ENCODE assay signal across 8 cellular contexts in the genomic region with DNA sequence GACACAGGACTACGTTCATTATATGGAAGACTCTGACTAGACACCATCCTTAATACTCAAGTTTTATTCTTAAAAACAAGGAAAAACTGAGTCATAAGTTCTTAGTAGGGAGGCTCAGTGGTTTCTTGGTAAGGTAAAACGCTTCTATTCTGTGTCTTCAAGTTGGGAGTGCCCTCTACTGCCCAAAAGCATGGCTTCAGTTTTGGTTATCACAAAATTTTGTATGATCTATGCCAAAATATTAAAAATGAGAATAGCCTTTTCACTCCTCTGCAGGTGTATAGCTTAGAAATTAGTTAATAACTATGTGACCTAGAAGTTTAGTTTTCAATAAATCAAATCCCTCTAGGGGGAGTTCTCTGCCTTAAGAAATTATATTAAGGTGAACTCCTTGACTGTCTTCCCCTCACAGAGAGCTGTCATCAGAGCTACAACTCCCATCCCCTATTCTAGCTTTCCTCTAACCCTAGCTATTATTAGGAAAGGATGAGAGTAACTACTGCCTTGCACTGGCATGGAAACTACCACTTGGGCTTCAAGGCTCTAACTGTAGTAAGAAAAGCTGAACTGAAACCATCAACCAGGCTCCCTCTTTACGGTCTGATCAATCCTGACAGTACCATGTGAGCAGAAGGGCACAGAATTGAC.
DNase-seq lines count a peak whose midpoint lies in the region; ATAC-seq, FAIRE-seq and TF ChIP-seq lines count a peak whose summit lies in the region.

No MANE protein-coding gene starts in this region.

- TF ChIP-seq CTCF in AG04450 (IDR thresholded peaks at IDR 0.05; ENCODE audit: low read depth, low read length), result peak; percentile 40
- TF ChIP-seq CTCF in IMR-90 (conservative IDR thresholded peaks at IDR 0.05; ENCODE audit: low read depth, low read length), result peak; percentile 32; the same call in 1 of the 2 replicates
- peak; percentile 18 for TF ChIP-seq CTCF in bronchial epithelial cell (IDR thresholded peaks at IDR 0.05; ENCODE audit: insufficient read depth, low read length, severe bottlenecking)
- no peak for TF ChIP-seq CTCF in coronary artery (IDR thresholded peaks at IDR 0.05)

- dilution Hi-C loops in IMR-90 (cut with HindIII; ENCODE audit: low sequenced_read_pairs, unreplicated experiment), result no loop called here

- no peak overlapping the region for H3K14ac ChIP-seq in IMR-90 (replicated peaks; ENCODE audit: low read depth, low read length)

- intact Hi-C loops in IMR-90 (cut with micrococcal nuclease), result no loop called here

- ATAC-seq in GM18870 (IDR thresholded peaks at IDR 0.05; ENCODE audit: unreplicated experiment), result peak; percentile 82
- ATAC-seq in IMR-90 (ENCODE audit: low read depth), result no peak; the same call in 1 of the 2 replicates
- peak; percentile 98 to 99 for ATAC-seq in stimulated activated naive B cell treated with anti-CD40 and anti-IgM and Interleukin-4, amounts not matched to agents 10 μg/mL and 1 μg/mL and 100 μg/mL, for 72 hours (replicated peaks)
- ATAC-seq in HG02571 (IDR thresholded peaks at IDR 0.05; ENCODE audit: unreplicated experiment), result no peak

- TF ChIP-seq POLR2A in IMR-90 (IDR thresholded peaks at IDR 0.05; ENCODE audit: low read depth, low read length), result no peak

- H4K20me1 ChIP-seq in IMR-90 (ENCODE audit: insufficient read depth, low read length), result peaks cover 17% of the 10 kb centered on the region; the same call in 1 of the 2 replicates

- H2AK9ac ChIP-seq in IMR-90 (replicated peaks; ENCODE audit: low read depth, low read length, poor library complexity), result no peak overlapping the region

- H2AK5ac ChIP-seq in IMR-90 (ENCODE audit: low read depth, low read length), result no peak overlapping the region

- POLR2A ChIA-PET in AG04450 (lab: Yijun Ruan, JAX) (interaction anchor here (1.0 kb wide), 1 partner anchor 15 kb away, joined by 3 read pairs; no protein-coding TSS in a partner anchor), IMR-90 (lab: Charles Lee; ENCODE audit: unreplicated experiment) (no interaction called here)

- H3K27ac Mint-ChIP-seq in stimulated activated naive B cell treated with anti-CD40 and anti-IgM and Interleukin-4, amounts not matched to agents 10 μg/mL and 1 μg/mL and 100 μg/mL, for 72 hours, result no peak overlapping the region

- H3K4me3 ChIP-seq in AG04450 (ENCODE audit: low read depth, low read length) (no peak overlapping the region), IMR-90 (ENCODE audit: insufficient read depth, low read depth, low read length) (no peak overlapping the region), bronchial epithelial cell (ENCODE audit: low read depth, low read length) (no peak overlapping the region), coronary artery (no peak overlapping the region)

- H3K4me1 ChIP-seq in IMR-90 (ENCODE audit: control insufficient read depth, insufficient read depth, low read length), result peaks cover 14% of the 10 kb centered on the region

- no peak overlapping the region for H3K9ac ChIP-seq in IMR-90 (ENCODE audit: low read depth, low read length)

- H4K91ac ChIP-seq in IMR-90 (ENCODE audit: insufficient read depth, low read depth, low read length), result no peak overlapping the region

- in situ Hi-C loops in IMR-90 (cut with MboI; ENCODE audit: low sequenced_read_pairs), result no loop called here

- H3K4me1 Mint-ChIP-seq in stimulated activated naive B cell treated with anti-CD40 and anti-IgM and Interleukin-4, amounts not matched to agents 10 μg/mL and 1 μg/mL and 100 μg/mL, for 72 hours, result peaks cover 4 to 10% of the 10 kb centered on the region in 2 donors

- CTCF ChIA-PET in AG04450 (lab: Charles Lee) (interaction anchor here (0.6 to 1.9 kb wide), 12 partner anchors 12 to 408 kb away, joined by 3 to 10 read pairs (median 3); no protein-coding TSS in a partner anchor), IMR-90 (lab: Yijun Ruan, JAX) (interaction anchor here (0.6 to 1.3 kb wide), 5 partner anchors 25 to 194 kb away, joined by 3 to 6 read pairs (median 4); no protein-coding TSS in a partner anchor)

- WGBS in IMR-90 (ENCODE audit: extremely low coverage in 2 of 2, insufficient read length in 1 of 2), 2 experiments, result 100% methylated on average over 1 of the region's 3 CpGs; no CpG with 5 or more reads in 1 of the 2 experiments

- no peak overlapping the region for H2AFZ ChIP-seq in IMR-90 (replicated peaks; ENCODE audit: low read length, poor library complexity)

- no peak for FAIRE-seq in bronchial epithelial cell (lab: Jason Lieb, UNC)

- no peak overlapping the region for H2BK20ac ChIP-seq in IMR-90 (ENCODE audit: low read depth, low read length)

- DNase-seq in AG04450 (ENCODE audit: low read depth, low spot score) (no peak), IMR-90 (no peak), bronchial epithelial cell (ENCODE audit: low read depth) (peak; percentile 17), coronary artery (ENCODE audit: low spot score) (no peak), epidermal melanocyte (ENCODE audit: insufficient read length, low spot score) (no peak)
- no peak for DNase-seq in stimulated activated naive B cell treated with anti-CD40 and anti-IgM and Interleukin-4, amounts not matched to agents 10 μg/mL and 1 μg/mL and 100 μg/mL, for 72 hours

- no peak overlapping the region for H2BK15ac ChIP-seq in IMR-90 (ENCODE audit: low read depth, low read length)

- no peak overlapping the region for H2BK5ac ChIP-seq in IMR-90 (ENCODE audit: low read depth, low read length, poor library complexity, severe bottlenecking)

- H3K4me2 ChIP-seq in IMR-90 (ENCODE audit: low read depth, low read length), result no peak overlapping the region

- no peak overlapping the region for H4K5ac ChIP-seq in IMR-90 (ENCODE audit: low read depth, low read length)

- peaks cover 20% of the 10 kb centered on the region for H3K9me1 ChIP-seq in IMR-90 (ENCODE audit: insufficient read depth, low read length)

- H3K9me3 Mint-ChIP-seq in stimulated activated naive B cell treated with anti-CD40 and anti-IgM and Interleukin-4, amounts not matched to agents 10 μg/mL and 1 μg/mL and 100 μg/mL, for 72 hours, result no peaks in the 10 kb centered on the region

- H3K27ac ChIP-seq in AG04450 (ENCODE audit: low read depth, low read length) (no peak overlapping the region), IMR-90 (ENCODE audit: insufficient read depth, low read length) (no peak overlapping the region), coronary artery (no peak overlapping the region)

- H3K23ac ChIP-seq in IMR-90 (ENCODE audit: low read depth, low read length), result no peak overlapping the region

- H3K27me3 Mint-ChIP-seq in stimulated activated naive B cell treated with anti-CD40 and anti-IgM and Interleukin-4, amounts not matched to agents 10 μg/mL and 1 μg/mL and 100 μg/mL, for 72 hours, result no peaks in the 10 kb centered on the region

- no peak overlapping the region for H3K4ac ChIP-seq in IMR-90 (ENCODE audit: low read depth, low read length)

- H3K36me3 ChIP-seq in IMR-90 (ENCODE audit: control insufficient read depth, insufficient read depth, low read length), result no peaks in the 10 kb centered on the region
- H3K36me3 ChIP-seq in bronchial epithelial cell (ENCODE audit: control insufficient read depth, insufficient read depth, low read length), result no peaks in the 10 kb centered on the region

- H3K9me3 ChIP-seq in AG04450 (ENCODE audit: control insufficient read depth, insufficient read depth, low read length) (no peaks in the 10 kb centered on the region), IMR-90 (ENCODE audit: control insufficient read depth, insufficient read depth, low read length) (no peaks in the 10 kb centered on the region)

- H3K27me3 ChIP-seq in AG04450 (ENCODE audit: control insufficient read depth, insufficient read depth, low read length), result no peaks in the 10 kb centered on the region
- no peaks in the 10 kb centered on the region for H3K27me3 ChIP-seq in IMR-90 (ENCODE audit: control insufficient read depth, insufficient read depth, low read length)
- H3K27me3 ChIP-seq in bronchial epithelial cell (ENCODE audit: control insufficient read depth, insufficient read depth, low read length), result no peaks in the 10 kb centered on the region

- H3K18ac ChIP-seq in IMR-90 (ENCODE audit: low read depth, low read length), result no peak overlapping the region

- no peak overlapping the region for H3K56ac ChIP-seq in IMR-90 (ENCODE audit: extremely low read depth, insufficient read depth, low read length)

- peak; percentile 15; the same call in 1 of the 2 replicates for TF ChIP-seq RAD21 in IMR-90 (IDR thresholded peaks at IDR 0.05; ENCODE audit: low read length)

- BruUV-seq in IMR-90 (replicated peaks; lab: Mats Ljungman, UMichigan), result no TSS peak

- H3K4me3 Mint-ChIP-seq in stimulated activated naive B cell treated with anti-CD40 and anti-IgM and Interleukin-4, amounts not matched to agents 10 μg/mL and 1 μg/mL and 100 μg/mL, for 72 hours, result no peak overlapping the region

- H2BK120ac ChIP-seq in IMR-90 (ENCODE audit: low read depth, low read length), result no peak overlapping the region

- no peak overlapping the region for H4K8ac ChIP-seq in IMR-90 (ENCODE audit: low read depth in 2 of 2, low read length in 2 of 2)

- peaks cover 0 to 1% of the 10 kb centered on the region in 2 donors for H3K36me3 Mint-ChIP-seq in stimulated activated naive B cell treated with anti-CD40 and anti-IgM and Interleukin-4, amounts not matched to agents 10 μg/mL and 1 μg/mL and 100 μg/mL, for 72 hours

- peaks cover 25 to 45% of the 10 kb centered on the region in 2 experiments for H3K79me1 ChIP-seq in IMR-90 (ENCODE audit: low read depth in 1 of 2, low read length in 2 of 2)

TF ChIP-seq in IMR-90, 13 proteins besides CTCF, POLR2A, EP300 and RAD21:
- TF ChIP-seq CHD1 (IDR thresholded peaks at IDR 0.05; ENCODE audit: low read depth, low read length) (no peak), SMC3 (IDR thresholded peaks at IDR 0.05; ENCODE audit: low read depth, low read length) (no peak), MAZ (IDR thresholded peaks at IDR 0.05; ENCODE audit: borderline replicate concordance, low read depth, low read length) (no peak), FOS (IDR thresholded peaks at IDR 0.05; ENCODE audit: low read depth, low read length) (no peak), CEBPB (IDR thresholded peaks at IDR 0.05; ENCODE audit: low read depth, low read length) (no peak)

Comparison
In these comparisons a context has a peak if more than half of its experiments do, and no peak if none do; other contexts are left out.
1. ATAC-seq: peak in GM18870 (single experiment) and stimulated activated naive B cell treated with anti-CD40 and anti-IgM and Interleukin-4, amounts not matched to agents 10 μg/mL and 1 μg/mL and 100 μg/mL, for 72 hours (2 of 2); none in IMR-90 (single experiment) and HG02571 (single experiment).